8 cellular contexts compared by ENCODE assay signal in the genomic region with DNA sequence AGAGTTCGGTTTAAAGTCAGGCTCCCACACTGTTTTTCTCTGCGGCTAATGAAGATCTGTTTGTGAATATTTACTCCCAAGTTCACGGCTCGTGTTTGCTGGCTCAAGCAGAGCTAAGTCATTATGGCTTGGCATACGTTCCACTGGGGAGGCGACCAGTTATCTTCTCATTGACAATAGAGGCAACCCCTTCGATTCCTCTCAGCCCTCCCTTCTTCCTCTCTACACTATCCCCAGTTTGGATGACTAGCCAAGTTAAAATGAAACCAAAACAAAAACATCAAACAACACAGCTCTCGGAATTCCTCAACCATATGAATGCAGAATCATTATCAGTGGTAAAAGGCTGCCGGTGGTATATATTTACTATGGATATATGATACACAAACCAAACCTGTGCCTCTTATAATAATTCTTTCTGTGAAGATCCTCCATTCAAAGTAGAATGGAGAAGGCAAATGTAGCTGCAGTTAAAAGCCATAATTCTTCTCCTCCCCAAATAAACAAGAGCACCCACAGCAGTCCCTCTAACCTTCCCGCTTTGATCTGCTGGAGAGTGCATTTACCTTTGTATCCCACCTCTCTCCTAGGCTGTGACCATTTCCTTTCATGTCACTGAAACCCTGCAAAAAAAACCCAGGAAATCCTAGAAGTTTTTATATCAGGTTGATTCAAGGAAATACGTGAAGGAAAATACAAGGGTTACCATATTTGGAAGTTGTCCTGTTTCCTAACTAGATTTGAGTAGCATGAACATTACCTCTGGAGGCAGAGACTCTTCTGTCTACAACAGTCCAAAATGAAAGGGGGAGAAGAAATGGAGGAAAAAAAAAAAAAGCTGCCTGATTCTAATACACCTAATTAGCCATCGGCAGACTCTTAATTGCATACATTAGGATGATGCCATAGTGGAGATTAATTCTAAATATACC.
DNase-seq lines count a peak whose midpoint lies in the region; ATAC-seq and TF ChIP-seq lines count a peak whose summit lies in the region.

No MANE protein-coding gene starts in this region.

- no peaks in the 10 kb centered on the region for H3K36me3 ChIP-seq in SU-DHL-6 (ENCODE audit: low read length)
- no peaks in the 10 kb centered on the region for H3K36me3 ChIP-seq in stomach

- H3K27me3 ChIP-seq in SU-DHL-6 (ENCODE audit: low read length) (no peaks in the 10 kb centered on the region), right cardiac atrium (ENCODE audit: control insufficient read depth, insufficient read depth) (no peaks in the 10 kb centered on the region), stomach (no peaks in the 10 kb centered on the region)

- H3K4me3 ChIP-seq in SU-DHL-6 (ENCODE audit: insufficient read depth, low read length, poor library complexity, severe bottlenecking): no peak overlapping the region
- H3K4me3 ChIP-seq in right cardiac atrium (ENCODE audit: low read length): peak overlapping the region; percentile 62
- H3K4me3 ChIP-seq in stomach: peak overlapping the region; percentile 41 to 46 (median 42)

- ATAC-seq in GM18907 (IDR thresholded peaks at IDR 0.05; ENCODE audit: unreplicated experiment) (peak; percentile 62), HG03432 (IDR thresholded peaks at IDR 0.05; ENCODE audit: unreplicated experiment) (peak; percentile 75), right cardiac atrium (peak; percentile 53 to 77), esophagus mucosa (no peak), GM21576 (IDR thresholded peaks at IDR 0.05; ENCODE audit: unreplicated experiment) (no peak)

- no peaks in the 10 kb centered on the region for H3K79me2 ChIP-seq in SU-DHL-6 (ENCODE audit: insufficient read depth, low read length)

- peaks cover 2% of the 10 kb centered on the region for H3K4me1 ChIP-seq in right cardiac atrium (ENCODE audit: control insufficient read depth, insufficient read depth, low read length)
- H3K4me1 ChIP-seq in stomach: peaks cover 0 to 37% (median 16%) of the 10 kb centered on the region in 4 donors

- intact Hi-C loops in right cardiac atrium (cut with DNase I): no loop called here
- intact Hi-C loops in stomach (cut with DNase I; ENCODE audit: low total_unique reads): no loop called here

- H3K9me3 ChIP-seq in SU-DHL-6 (ENCODE audit: insufficient read depth, low read length) (no peaks in the 10 kb centered on the region), right cardiac atrium (ENCODE audit: control insufficient read depth, low read length) (no peaks in the 10 kb centered on the region), stomach (no peaks in the 10 kb centered on the region)

- H3K27ac ChIP-seq in SU-DHL-6 (ENCODE audit: low read depth, low read length): no peak overlapping the region
- no peak overlapping the region for H3K27ac ChIP-seq in right cardiac atrium (ENCODE audit: low read length)
- peak overlapping the region; percentile 54 to 79 (median 74) for H3K27ac ChIP-seq in stomach

- peak; percentile 65 for DNase-seq in ACHN
- peak in 1 of 3 donors; percentile 29 for DNase-seq in right cardiac atrium
- no peak for DNase-seq in stomach

- TF ChIP-seq POLR2A in stomach (IDR thresholded peaks at IDR 0.05): no peak

- 22% methylated on average over 12 of the region's 12 CpGs for WGBS in right cardiac atrium
- 17 to 31% (median 19%) methylated on average over 12 of the region's 12 CpGs for WGBS in stomach, 5 donors

- no peak for TF ChIP-seq CTCF in SU-DHL-6 (IDR thresholded peaks at IDR 0.05; ENCODE audit: insufficient read depth, low read length, poor library complexity, severe bottlenecking)
- TF ChIP-seq CTCF in stomach (IDR thresholded peaks at IDR 0.05): no peak

- no peak overlapping the region for H3K9ac ChIP-seq in SU-DHL-6 (ENCODE audit: low read length)

- no peaks in the 10 kb centered on the region for H3K9me2 ChIP-seq in SU-DHL-6 (replicated peaks; ENCODE audit: insufficient read depth, low read length)

- H4K20me1 ChIP-seq in SU-DHL-6 (ENCODE audit: low read depth, low read length): no peaks in the 10 kb centered on the region

- in situ Hi-C loops in ACHN (cut with HindIII; ENCODE audit: low pct_ligation_motif_present, low pct_unique_long_range_greater_than_20kb, low sequenced_read_pairs): no loop called here

- peak overlapping the region; percentile 7 for H3K4me2 ChIP-seq in SU-DHL-6 (ENCODE audit: low read depth, low read length, poor library complexity, severe bottlenecking)

- no peaks in the 10 kb centered on the region for H3F3A ChIP-seq in SU-DHL-6 (ENCODE audit: insufficient read depth)

- no peak overlapping the region for H2AFZ ChIP-seq in SU-DHL-6 (ENCODE audit: low read depth, low read length, severe bottlenecking)

- no peak for TF ChIP-seq EP300 in stomach (IDR thresholded peaks at IDR 0.05)

Comparison
In these comparisons a context has a peak if more than half of its experiments do, and no peak if none do; other contexts are left out.
1. ATAC-seq: peak in GM18907 (single experiment), HG03432 (single experiment) and right cardiac atrium (2 of 2); none in esophagus mucosa (single experiment) and GM21576 (single experiment).
2. H3K27ac ChIP-seq: peak in stomach (5 of 5); none in SU-DHL-6 (single experiment) and right cardiac atrium (single experiment).